ENCODE assay signal across 20 cellular contexts in genomic region chr3:164320962-164321361, GRCh38.
A peak's percentile ranks its signal among the peaks of the same experiment; 100 is the strongest.
DNase-seq lines count a peak whose midpoint lies in the region; ATAC-seq and TF ChIP-seq lines count a peak whose summit lies in the region.
"Had no signal": no experiment of that assay in that cellular context is flagged by ENCODE, and none has a peak within 500 bp of the region (broad histone marks: within the 10 kb centered on the region; RNA-seq: fewer than 3 reads in every experiment).

No MANE protein-coding gene starts in this region.

- H3K27me3 ChIP-seq in GM23338 (ENCODE audit: insufficient read depth) (no peaks in the 10 kb centered on the region), endodermal cell (ENCODE audit: control insufficient read depth, insufficient read depth, low read length, poor library complexity, severe bottlenecking) (no peaks in the 10 kb centered on the region), aorta (ENCODE audit: control insufficient read depth in 1 of 2, insufficient read depth in 2 of 2, low read length in 1 of 2) (no peaks in the 10 kb centered on the region)
- H3K27me3 ChIP-seq: BLaER1 treated with 17β-estradiol and CSF1 and Interleukin-3, amounts not matched to agents 10 nM and 100 nM had no signal

- H3K9me3 Mint-ChIP-seq in GM23338 (no peaks in the 10 kb centered on the region), endodermal cell (no peaks in the 10 kb centered on the region)
- H3K9me3 Mint-ChIP-seq: CD8-positive, alpha-beta T cell; H9 had no signal

- ATAC-seq in GM23338 = peak; percentile 61
- peak; percentile 7 for ATAC-seq in aorta (ENCODE audit: low FRiP score)
- no peak for ATAC-seq in T-helper 17 cell
- ATAC-seq: CD8-positive, alpha-beta T cell; K562 had no signal

- peak overlapping the region; percentile 50 for H3K4me2 ChIP-seq in GM23338
- H3K4me2 ChIP-seq: BLaER1 treated with 17β-estradiol and CSF1 and Interleukin-3, amounts not matched to agents 10 nM and 100 nM had no signal

- no peaks in the 10 kb centered on the region for H3K9me2 ChIP-seq in GM23338 (ENCODE audit: insufficient read depth)

- intact Hi-C loops in aorta (cut with DNase I) = no loop called here

- no peak for DNase-seq in GM23338 (ENCODE audit: low spot score)
- peak; percentile 56 for DNase-seq in NCI-H446 treated with DMSO at 0.1 percent for 48 hours (lab: John Stamatoyannopoulos, UW)
- DNase-seq in endodermal cell = peak; percentile 57
- DNase-seq in aorta = no peak
- no peak for DNase-seq in T-helper 17 cell
- DNase-seq in activated effector memory CD4-positive, alpha-beta T cell treated with anti-CD3 and anti-CD28 coated beads, Interleukin-2, amount 50 U/mL, for 16 hours = no peak
- no peak for DNase-seq in NCI-H1105 treated with DMSO at 0.1 percent for 48 hours (lab: John Stamatoyannopoulos, UW)
- DNase-seq: CD8-positive, alpha-beta T cell; COR-L47; DMS 273 treated with DMSO at 0.1 percent for 48 hours; DMS53; DND-41; EL; GDM1; GOT3; H9; IMR-90 had no signal

- no peak overlapping the region for H3K27ac ChIP-seq in GM23338 (ENCODE audit: low read depth)
- H3K27ac ChIP-seq in endodermal cell (ENCODE audit: low read depth, low read length) = no peak overlapping the region
- no peak overlapping the region for H3K27ac ChIP-seq in aorta (ENCODE audit: low read depth in 1 of 2, low read length in 2 of 2)
- H3K27ac ChIP-seq: BLaER1 treated with 17β-estradiol and CSF1 and Interleukin-3, amounts not matched to agents 10 nM and 100 nM had no signal

- H3K4me1 Mint-ChIP-seq in GM23338 (peaks cover 16% of the 10 kb centered on the region), endodermal cell (peaks cover 12% of the 10 kb centered on the region), T-helper 17 cell (no peaks in the 10 kb centered on the region)
- H3K4me1 Mint-ChIP-seq: B cell had no signal

- WGBS in endodermal cell (ENCODE audit: insufficient coverage in 1 of 2, insufficient read length in 1 of 2), 2 experiments = 66 to 80% methylated on average over 4 to 7 of the region's 7 CpGs
- WGBS in aorta, 2 donors = 68 to 81% methylated on average over 7 of the region's 7 CpGs

- H3K4me1 ChIP-seq in GM23338 (ENCODE audit: insufficient read depth) (peaks cover 15% of the 10 kb centered on the region), endodermal cell (ENCODE audit: control insufficient read depth, insufficient read depth, low read length) (no peaks in the 10 kb centered on the region), aorta (ENCODE audit: control insufficient read depth in 1 of 2, insufficient read depth in 2 of 2, low read length in 2 of 2) (no peaks in the 10 kb centered on the region)
- H3K4me1 ChIP-seq: BLaER1 treated with 17β-estradiol and CSF1 and Interleukin-3, amounts not matched to agents 10 nM and 100 nM had no signal

- no peaks in the 10 kb centered on the region for H3K36me3 ChIP-seq in GM23338 (ENCODE audit: insufficient read depth)
- peaks cover 74% of the 10 kb centered on the region for H3K36me3 ChIP-seq in endodermal cell (ENCODE audit: control insufficient read depth, insufficient read depth, low read length)
- no peaks in the 10 kb centered on the region for H3K36me3 ChIP-seq in aorta (ENCODE audit: control insufficient read depth in 1 of 2, insufficient read depth in 2 of 2, low read length in 1 of 2)
- H3K36me3 ChIP-seq: BLaER1 treated with 17β-estradiol and CSF1 and Interleukin-3, amounts not matched to agents 10 nM and 100 nM had no signal

- H3K27me3 Mint-ChIP-seq in GM23338 (ENCODE audit: insufficient read depth, low read depth, poor library complexity) (no peaks in the 10 kb centered on the region), endodermal cell (ENCODE audit: insufficient read depth) (no peaks in the 10 kb centered on the region), T-helper 17 cell (no peaks in the 10 kb centered on the region)
- H3K27me3 Mint-ChIP-seq: B cell had no signal

- peak overlapping the region; percentile 90; the same call in 1 of the 2 replicates for H3K27ac Mint-ChIP-seq in GM23338
- peak overlapping the region; percentile 27 for H3K27ac Mint-ChIP-seq in endodermal cell
- no peak overlapping the region for H3K27ac Mint-ChIP-seq in T-helper 17 cell
- H3K27ac Mint-ChIP-seq: B cell; CD8-positive, alpha-beta T cell had no signal

- TF ChIP-seq CTCF in GM23338 (conservative IDR thresholded peaks at IDR 0.05; ENCODE audit: low read depth in 2 of 2) (no peak), endodermal cell (conservative IDR thresholded peaks at IDR 0.05) (no peak)

- H3K4me3 Mint-ChIP-seq in GM23338 (no peak overlapping the region), endodermal cell (no peak overlapping the region), T-helper 17 cell (no peak overlapping the region)
- H3K4me3 Mint-ChIP-seq: B cell; CD8-positive, alpha-beta T cell; H9 had no signal

- 0 out of 2 replicates have a peak overlapping the region, but pooled peaks have one; percentile 30 for H2AFZ ChIP-seq in GM23338

- H3K9me3 ChIP-seq in endodermal cell (ENCODE audit: control insufficient read depth, low read length) = no peaks in the 10 kb centered on the region
- H3K9me3 ChIP-seq in aorta (ENCODE audit: control insufficient read depth, low read length) = no peaks in the 10 kb centered on the region
- no peaks in the 10 kb centered on the region for H3K9me3 ChIP-seq in T-helper 17 cell (ENCODE audit: control insufficient read depth, low read length, poor library complexity, severe bottlenecking)
- H3K9me3 ChIP-seq: BLaER1 treated with 17β-estradiol and CSF1 and Interleukin-3, amounts not matched to agents 10 nM and 100 nM had no signal

- H3K79me2 ChIP-seq in GM23338 (replicated peaks; ENCODE audit: insufficient read depth) = no peaks in the 10 kb centered on the region

- H3K4me3 ChIP-seq in GM23338 = no peak overlapping the region
- H3K4me3 ChIP-seq in endodermal cell (ENCODE audit: low read length) = peak overlapping the region; percentile 15
- no peak overlapping the region for H3K4me3 ChIP-seq in aorta (ENCODE audit: low read length in 2 of 2)
- H3K4me3 ChIP-seq: BLaER1 treated with 17β-estradiol and CSF1 and Interleukin-3, amounts not matched to agents 10 nM and 100 nM; K562 had no signal

- H3K36me3 Mint-ChIP-seq in GM23338 (ENCODE audit: low read depth) (no peaks in the 10 kb centered on the region), endodermal cell (ENCODE audit: low read depth) (peaks cover 6% of the 10 kb centered on the region), T-helper 17 cell (ENCODE audit: low read depth) (no peaks in the 10 kb centered on the region)
- H3K36me3 Mint-ChIP-seq: CD8-positive, alpha-beta T cell had no signal

- no peak overlapping the region for H3K9ac ChIP-seq in endodermal cell (ENCODE audit: extremely low read depth, low read length, poor library complexity, severe bottlenecking)
- H3K9ac ChIP-seq: BLaER1 treated with 17β-estradiol and CSF1 and Interleukin-3, amounts not matched to agents 10 nM and 100 nM had no signal

- H3F3A ChIP-seq in GM23338 (replicated peaks; ENCODE audit: low read depth) = no peaks in the 10 kb centered on the region

- no peaks in the 10 kb centered on the region for H4K20me1 ChIP-seq in GM23338 (replicated peaks; ENCODE audit: insufficient read depth)
- H4K20me1 ChIP-seq: BLaER1 treated with 17β-estradiol and CSF1 and Interleukin-3, amounts not matched to agents 10 nM and 100 nM had no signal

Comparison
In these comparisons a context has a peak if more than half of its experiments do, and no peak if none do; other contexts are left out.
1. DNase-seq: peak in NCI-H446 treated with DMSO at 0.1 percent for 48 hours (single experiment) and endodermal cell (single experiment); none in GM23338 (single experiment), aorta (0 of 2), T-helper 17 cell (0 of 3), activated effector memory CD4-positive, alpha-beta T cell treated with anti-CD3 and anti-CD28 coated beads, Interleukin-2, amount 50 U/mL, for 16 hours (single experiment) and NCI-H1105 treated with DMSO at 0.1 percent for 48 hours (single experiment).